In the genomic region with DNA sequence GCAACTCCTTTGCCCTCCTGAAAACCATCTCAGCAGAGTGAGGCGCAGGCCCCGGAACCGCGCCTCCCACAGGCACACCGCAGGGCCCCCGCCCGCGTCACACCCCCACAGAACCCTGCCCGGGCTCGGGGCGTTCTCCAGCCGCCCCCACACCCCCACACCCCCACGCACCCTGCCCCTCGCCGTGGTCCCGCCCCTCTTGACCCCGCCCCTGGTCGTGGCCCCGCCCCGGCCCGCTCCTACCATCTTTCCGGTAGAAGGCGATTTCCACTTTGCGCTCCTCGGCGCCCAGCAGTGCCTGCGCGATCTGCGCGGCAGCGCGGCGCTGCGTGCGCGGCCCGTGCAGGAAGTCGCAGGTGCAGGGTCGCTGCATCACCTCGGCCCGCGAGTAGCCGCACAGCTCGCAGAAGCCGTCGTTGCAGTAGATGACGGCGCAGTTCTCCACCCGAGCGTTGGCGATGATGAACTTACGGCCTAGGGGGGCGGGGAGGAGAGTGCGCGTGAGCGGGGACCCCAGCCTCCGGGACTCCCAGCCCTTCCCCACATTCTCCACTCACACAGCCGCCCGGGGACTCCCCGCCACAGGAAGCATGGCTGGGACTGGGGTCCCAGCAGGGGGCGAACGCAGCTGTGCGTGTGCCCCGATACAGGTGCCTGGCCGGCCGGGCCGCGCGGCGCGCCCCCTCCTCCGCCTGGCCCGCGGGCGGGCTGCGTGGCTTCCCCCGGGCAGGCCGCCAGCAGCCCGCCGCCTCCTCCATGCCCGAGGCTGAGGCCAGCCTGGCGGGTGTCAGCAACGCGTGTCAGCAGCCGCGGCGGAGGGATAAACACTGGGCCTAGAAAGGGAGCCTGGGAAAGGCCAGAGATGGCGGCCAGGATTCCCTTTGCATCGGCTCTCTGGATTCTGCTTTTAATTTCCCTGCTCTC, we compare ENCODE assay signal across 8 cellular contexts. TPM values are rescaled to one million over a fixed set of nuclear protein-coding genes. Genes with fewer than 3 reads are reported as not detected.
DNase-seq lines count a peak whose midpoint lies in the region; ATAC-seq, FAIRE-seq and TF ChIP-seq lines count a peak whose summit lies in the region.

No MANE protein-coding gene starts in this region.

- WGBS in liver, result 4% methylated on average over 89 of the region's 89 CpGs

- H3K4me1 ChIP-seq in liver (ENCODE audit: control insufficient read depth in 4 of 4, insufficient read depth in 4 of 4, low read length in 3 of 4), result peaks cover 0 to 25% (median 9%) of the 10 kb centered on the region in 4 donors

- TF ChIP-seq CTCF in WI38 (IDR thresholded peaks at IDR 0.05; ENCODE audit: low read depth, low read length) (no peak), bronchial epithelial cell (IDR thresholded peaks at IDR 0.05; ENCODE audit: insufficient read depth, low read length, severe bottlenecking) (peak; percentile 33), liver (IDR thresholded peaks at IDR 0.05; ENCODE audit: low read depth, low read length, missing input control) (peak; percentile 8)

- H3K27me3 ChIP-seq in bronchial epithelial cell (ENCODE audit: control insufficient read depth, insufficient read depth, low read length), result peaks cover 24% of the 10 kb centered on the region
- H3K27me3 ChIP-seq in liver (ENCODE audit: control insufficient read depth in 4 of 4, insufficient read depth in 4 of 4, low read length in 3 of 4), result peaks cover 0 to 12% (median 3%) of the 10 kb centered on the region in 4 donors

- no peak overlapping the region for H3K9ac ChIP-seq in liver (ENCODE audit: low read depth in 1 of 2, low read length in 2 of 2)

- peak; percentile 69 for ATAC-seq in GM21423 (IDR thresholded peaks at IDR 0.05; ENCODE audit: unreplicated experiment)

- peak; percentile 24 for DNase-seq in DMS 273 treated with DMSO at 0.1 percent for 48 hours (lab: John Stamatoyannopoulos, UW)
- peak; percentile 36 for DNase-seq in M059J (ENCODE audit: low read depth)
- DNase-seq in bronchial epithelial cell (ENCODE audit: low read depth), result no peak
- peak; percentile 50 to 79 (median 57) for DNase-seq in stimulated activated CD4-positive, alpha-beta T cell treated with anti-CD3 and anti-CD28 coated beads, TNF-alpha, amount 100 ng/mL, for 24 hours (ENCODE audit: low read depth in 3 of 3)
- no peak for DNase-seq in RCC 7860 (ENCODE audit: low spot score)

- H3K27ac ChIP-seq in liver (ENCODE audit: low read depth in 1 of 2, low read length in 2 of 2), result no peak overlapping the region

- H3K36me3 ChIP-seq in bronchial epithelial cell (ENCODE audit: control insufficient read depth, insufficient read depth, low read length), result no peaks in the 10 kb centered on the region
- H3K36me3 ChIP-seq in liver (ENCODE audit: control insufficient read depth in 4 of 4, insufficient read depth in 3 of 4, low read depth in 1 of 4, low read length in 3 of 4), result no peaks in the 10 kb centered on the region

- no peak for TF ChIP-seq RAD21 in liver (IDR thresholded peaks at IDR 0.05)

- H3K4me3 ChIP-seq in WI38 (ENCODE audit: low read depth, low read length) (0 out of 2 replicates have a peak overlapping the region, but pooled peaks have one; percentile 18), bronchial epithelial cell (ENCODE audit: low read depth, low read length) (peak overlapping the region; percentile 43), liver (ENCODE audit: low read depth in 1 of 3, low read length in 3 of 3) (peak overlapping the region in 1 of 3 donors; percentile 44)

- FAIRE-seq in bronchial epithelial cell (lab: Jason Lieb, UNC), result no peak
- no peak for FAIRE-seq in RCC 7860 (lab: Jason Lieb, UNC)

- no peaks in the 10 kb centered on the region for H3K9me3 ChIP-seq in liver (ENCODE audit: control insufficient read depth in 4 of 4, low read length in 3 of 4)

TF ChIP-seq in liver, 16 proteins besides CTCF, POLR2A, EP300 and RAD21:
- TF ChIP-seq NR2F2 (IDR thresholded peaks at IDR 0.05) (no peak), HNF4G (IDR thresholded peaks at IDR 0.05) (no peak), GABPA (IDR thresholded peaks at IDR 0.05 in 1 of 2, conservative IDR thresholded peaks at IDR 0.05 in 1 of 2) (no peak), SP1 (IDR thresholded peaks at IDR 0.05) (no peak), FOXA2 (IDR thresholded peaks at IDR 0.05) (no peak)
- TF ChIP-seq, protein P1, sequence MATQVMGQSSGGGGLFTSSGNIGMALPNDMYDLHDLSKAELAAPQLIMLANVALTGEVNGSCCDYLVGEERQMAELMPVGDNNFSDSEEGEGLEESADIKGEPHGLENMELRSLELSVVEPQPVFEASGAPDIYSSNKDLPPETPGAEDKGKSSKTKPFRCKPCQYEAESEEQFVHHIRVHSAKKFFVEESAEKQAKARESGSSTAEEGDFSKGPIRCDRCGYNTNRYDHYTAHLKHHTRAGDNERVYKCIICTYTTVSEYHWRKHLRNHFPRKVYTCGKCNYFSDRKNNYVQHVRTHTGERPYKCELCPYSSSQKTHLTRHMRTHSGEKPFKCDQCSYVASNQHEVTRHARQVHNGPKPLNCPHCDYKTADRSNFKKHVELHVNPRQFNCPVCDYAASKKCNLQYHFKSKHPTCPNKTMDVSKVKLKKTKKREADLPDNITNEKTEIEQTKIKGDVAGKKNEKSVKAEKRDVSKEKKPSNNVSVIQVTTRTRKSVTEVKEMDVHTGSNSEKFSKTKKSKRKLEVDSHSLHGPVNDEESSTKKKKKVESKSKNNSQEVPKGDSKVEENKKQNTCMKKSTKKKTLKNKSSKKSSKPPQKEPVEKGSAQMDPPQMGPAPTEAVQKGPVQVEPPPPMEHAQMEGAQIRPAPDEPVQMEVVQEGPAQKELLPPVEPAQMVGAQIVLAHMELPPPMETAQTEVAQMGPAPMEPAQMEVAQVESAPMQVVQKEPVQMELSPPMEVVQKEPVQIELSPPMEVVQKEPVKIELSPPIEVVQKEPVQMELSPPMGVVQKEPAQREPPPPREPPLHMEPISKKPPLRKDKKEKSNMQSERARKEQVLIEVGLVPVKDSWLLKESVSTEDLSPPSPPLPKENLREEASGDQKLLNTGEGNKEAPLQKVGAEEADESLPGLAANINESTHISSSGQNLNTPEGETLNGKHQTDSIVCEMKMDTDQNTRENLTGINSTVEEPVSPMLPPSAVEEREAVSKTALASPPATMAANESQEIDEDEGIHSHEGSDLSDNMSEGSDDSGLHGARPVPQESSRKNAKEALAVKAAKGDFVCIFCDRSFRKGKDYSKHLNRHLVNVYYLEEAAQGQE (IDR thresholded peaks at IDR 0.05), result no peak
TF ChIP-seq in liver: peak in this region for 0.

RNA-seq across cellular contexts. Expression of a gene that starts 3.4 kb away (rescaled TPM):
- 0.30 and 0.37 TPM in 2 replicates for total RNA-seq in M059J (2014; rRNA removed; shearing (Covaris generic))
- total RNA-seq in bronchial epithelial cell (under 0.01 and 0.13 TPM in 2 replicates), liver (10 to 100 TPM in 1 of 2 donors, under 1 TPM in 1; 0.33 to 74.6 TPM)
- polyA plus RNA-seq in liver, result under 1 TPM in 1 of 2 donors, not detected in 1; 0.18 TPM

RNA-seq across cellular contexts. Expression of a gene that starts 16.1 kb away (rescaled TPM):
- not detected in 2 replicates for total RNA-seq in M059J (2014; rRNA removed; shearing (Covaris generic))
- total RNA-seq in bronchial epithelial cell (under 0.01 TPM in 2 replicates), liver (1 to 10 TPM; 5.4 to 6.1 TPM)
- polyA plus RNA-seq in liver, result 1 to 10 TPM; 1.6 to 4.9 TPM

RNA-seq across cellular contexts. Expression of a gene that starts 49.6 kb away (rescaled TPM):
- total RNA-seq in M059J (2014; rRNA removed; shearing (Covaris generic)), result not detected in 2 replicates
- total RNA-seq in bronchial epithelial cell (under 0.01 and 0.26 TPM in 2 replicates), liver (not detected)
- under 1 TPM in 1 of 2 donors, not detected in 1; 0.61 TPM for polyA plus RNA-seq in liver

RNA-seq across cellular contexts. Expression of a gene that starts 53.5 kb away (rescaled TPM):
- total RNA-seq in M059J (2014; rRNA removed; shearing (Covaris generic)), result 24.2 and 29.0 TPM in 2 replicates
- total RNA-seq in bronchial epithelial cell, result 20.5 and 22.4 TPM in 2 replicates
- 10 to 100 TPM; 12.4 to 28.3 TPM for total RNA-seq in liver
- polyA plus RNA-seq in liver, result 10 to 100 TPM; 16.7 to 30.2 TPM

Comparison
In these comparisons a context has a peak if more than half of its experiments do, and no peak if none do; other contexts are left out.
1. DNase-seq: peak in DMS 273 treated with DMSO at 0.1 percent for 48 hours (single experiment), M059J (single experiment) and stimulated activated CD4-positive, alpha-beta T cell treated with anti-CD3 and anti-CD28 coated beads, TNF-alpha, amount 100 ng/mL, for 24 hours (3 of 3); none in bronchial epithelial cell (single experiment) and RCC 7860 (single experiment).